Comparison of ENCODE assay signal across 18 cellular contexts in genomic region chr16:88936913-88937666, GRCh38. TPM values are rescaled to one million over a fixed set of nuclear protein-coding genes. Genes with fewer than 3 reads are reported as not detected.
DNase-seq lines count a peak whose midpoint lies in the region; ATAC-seq, FAIRE-seq and TF ChIP-seq lines count a peak whose summit lies in the region.
"Had no signal": no experiment of that assay in that cellular context is flagged by ENCODE, and none has a peak within 500 bp of the region (broad histone marks: within the 10 kb centered on the region; RNA-seq: fewer than 3 reads in every experiment).

No MANE protein-coding gene starts in this region.

- DNase-seq in Right ventricle myocardium superior (peak; percentile 38), naive B cell (peak; percentile 17), HTR-8/SVneo (ENCODE audit: insufficient read length, low spot score) (no peak), cerebellar cortex (ENCODE audit: low spot score) (no peak), AG08396 (ENCODE audit: low spot score) (no peak), NCI-H774 (lab: John Stamatoyannopoulos, UW) (no peak)
- DNase-seq: activated CD4-positive, alpha-beta memory T cell treated with anti-CD3 and anti-CD28 coated beads for 36 hours; DMS79 treated with DMSO at 0.1 percent for 48 hours; NCI-H1417; NCI-H226; stimulated activated CD4-positive, alpha-beta T cell treated with anti-CD3 and anti-CD28 coated beads, Interleukin-2, amount 100 ng/mL, for 48 hours had no signal

- H3K27me3 Mint-ChIP-seq in naive B cell, result no peaks in the 10 kb centered on the region

- WGBS in thymus, result 41% methylated on average over 34 of the region's 34 CpGs

- peaks cover 87% of the 10 kb centered on the region for H3K79me2 ChIP-seq in OCI-LY3 (ENCODE audit: low read length)

- peak; percentile 7 for ATAC-seq in Right ventricle myocardium superior (ENCODE audit: poor library complexity)
- ATAC-seq in naive B cell (ENCODE audit: low read depth in 2 of 2), result no peak

- peak overlapping the region; percentile 85 to 95 (median 90) for H3K4me3 Mint-ChIP-seq in naive B cell
- H3K4me3 Mint-ChIP-seq: activated CD4-positive, alpha-beta memory T cell treated with anti-CD3 and anti-CD28 coated beads for 36 hours had no signal

- no peaks in the 10 kb centered on the region for H3K27me3 ChIP-seq in OCI-LY3 (ENCODE audit: low read depth, low read length)
- H3K27me3 ChIP-seq in thymus (ENCODE audit: control insufficient read depth, insufficient read depth), result no peaks in the 10 kb centered on the region

- H3K36me3 Mint-ChIP-seq in naive B cell, result no peaks in the 10 kb centered on the region
- H3K36me3 Mint-ChIP-seq: activated CD4-positive, alpha-beta memory T cell treated with anti-CD3 and anti-CD28 coated beads for 36 hours had no signal

- no peak overlapping the region for H2AFZ ChIP-seq in OCI-LY3 (ENCODE audit: low read depth, low read length)
- H2AFZ ChIP-seq: GM23248 had no signal

- H3K9me3 Mint-ChIP-seq in naive B cell, result no peaks in the 10 kb centered on the region
- H3K9me3 Mint-ChIP-seq: activated CD4-positive, alpha-beta memory T cell treated with anti-CD3 and anti-CD28 coated beads for 36 hours had no signal

- H3K4me1 ChIP-seq in OCI-LY3 (ENCODE audit: low read length), result peaks cover 31% of the 10 kb centered on the region
- H3K4me1 ChIP-seq in thymus (ENCODE audit: control insufficient read depth, insufficient read depth, low read length), result peaks cover 36% of the 10 kb centered on the region

- H3K27ac ChIP-seq in OCI-LY3 (ENCODE audit: low read length) (no peak overlapping the region), thymus (ENCODE audit: low read depth) (no peak overlapping the region)
- H3K27ac ChIP-seq: GM23248 had no signal

- H4K20me1 ChIP-seq in OCI-LY3 (ENCODE audit: insufficient read depth, low read length), result peaks cover 65% of the 10 kb centered on the region

- H3K4me1 Mint-ChIP-seq in naive B cell, result peaks cover 13 to 46% (median 34%) of the 10 kb centered on the region in 3 donors

- H3K4me2 ChIP-seq in OCI-LY3 (ENCODE audit: low read length), result peak overlapping the region; percentile 31

- no peak for TF ChIP-seq CTCF in OCI-LY3 (IDR thresholded peaks at IDR 0.05; ENCODE audit: low read depth, low read length)

- intact Hi-C loops in Right ventricle myocardium superior (cut with DNase I), result loop anchor here (10.0 kb wide), 1 partner anchor 52 kb away; no protein-coding TSS in a partner anchor

- H3K36me3 ChIP-seq in OCI-LY3 (replicated peaks; ENCODE audit: low read depth, low read length) (peaks cover 16% of the 10 kb centered on the region), thymus (ENCODE audit: control insufficient read depth, insufficient read depth) (peaks cover 33% of the 10 kb centered on the region)
- H3K36me3 ChIP-seq: adrenal gland had no signal

- peak overlapping the region in 4 of 6 donors; percentile 60 to 94 (median 90) for H3K27ac Mint-ChIP-seq in naive B cell
- H3K27ac Mint-ChIP-seq: activated CD4-positive, alpha-beta memory T cell treated with anti-CD3 and anti-CD28 coated beads for 36 hours had no signal

- H3K4me3 ChIP-seq in OCI-LY3 (ENCODE audit: low read length), result no peak overlapping the region
- peak overlapping the region; percentile 88 for H3K4me3 ChIP-seq in thymus (ENCODE audit: low read length)
- H3K4me3 ChIP-seq: adrenal gland, GM23248 had no signal

- H3K9ac ChIP-seq in OCI-LY3 (ENCODE audit: low read length), result no peak overlapping the region
- H3K9ac ChIP-seq: GM23248 had no signal

- no peak for FAIRE-seq in HTR-8/SVneo (lab: Jason Lieb, UNC)
- FAIRE-seq: islet of Langerhans had no signal

- H3K9me3 ChIP-seq in OCI-LY3 (ENCODE audit: insufficient read depth, low read length) (no peaks in the 10 kb centered on the region), thymus (ENCODE audit: control insufficient read depth) (no peaks in the 10 kb centered on the region)
- H3K9me3 ChIP-seq: adrenal gland had no signal

RNA-seq across cellular contexts. Expression of gene CBFA2T3, which starts 39.9 kb away (rescaled TPM):
- 8.6 TPM for total RNA-seq in Right ventricle myocardium superior
- polyA plus RNA-seq in naive B cell (ENCODE audit: low read depth in 6 of 6) (10 to 100 TPM in 3 of 6 donors, 1 to 10 TPM in 2, under 1 TPM in 1; 0.14 to 19.0 (median 10.0) TPM), thymus (19.1 TPM)
- total RNA-seq: GM23248, renal cortical epithelial cell had no signal
- polyA plus RNA-seq: BJ, GM23248 had no signal

Comparison
In these comparisons a context has a peak if more than half of its experiments do, and no peak if none do; other contexts are left out.
1. DNase-seq: peak in Right ventricle myocardium superior (single experiment) and naive B cell (single experiment); none in HTR-8/SVneo (single experiment), cerebellar cortex (single experiment), AG08396 (single experiment) and NCI-H774 (single experiment).